In genomic region chr22:42614312-42615091, GRCh38 we compare ENCODE assay signal across 8 cellular contexts. TPM values are rescaled to one million over a fixed set of nuclear protein-coding genes. Genes with fewer than 3 reads are reported as not detected.
DNase-seq lines count a peak whose midpoint lies in the region; ATAC-seq, FAIRE-seq and TF ChIP-seq lines count a peak whose summit lies in the region.

Gene POLDIP3 (minus strand): TSS chr22:42614883. CDS start chr22:42614857, 26 bp downstream.

- H3K4me1 Mint-ChIP-seq in activated T-helper 2 cell treated with anti-CD3 and anti-CD28 coated beads, Interferon-gamma antibody, Interleukin-2, Interleukin-4, amounts not matched to agents 10 μg/mL and 5 μg/mL and 100 μg/mL, durations not matched to agents 14 hours and 24 hours and 36 hours (ENCODE audit: low read depth), result peaks cover 35% of the 10 kb centered on the region
- H3K4me1 Mint-ChIP-seq in natural killer cell treated with Interleukin-12 subunit alpha and Interleukin-12 subunit beta and Interleukin-15 and Interleukin-18, amount 100 ng/mL, for 72 hours (ENCODE audit: low read depth in 2 of 2), result peaks cover 47 to 52% of the 10 kb centered on the region in 2 donors

- peak; percentile 73 for ATAC-seq in RWPE2 (ENCODE audit: low read depth)
- peak; percentile 80 to 87 for ATAC-seq in natural killer cell treated with Interleukin-12 subunit alpha and Interleukin-12 subunit beta and Interleukin-15 and Interleukin-18, amount 100 ng/mL, for 72 hours
- ATAC-seq in stimulated activated naive CD8-positive, alpha-beta T cell treated with anti-CD3 and anti-CD28 coated beads, Interleukin-15, Interleukin-2, amounts not matched to agents 100 U/mL and 50 U/mL, for 24 hours, result peak; percentile 68

- DNase-seq in H54 (ENCODE audit: insufficient read length, low spot score), result peak; percentile 76
- DNase-seq in LoVo (ENCODE audit: low spot score), result peak; percentile 99
- DNase-seq in RWPE2 (ENCODE audit: low spot score), result peak; percentile 98
- peak; percentile 97 for DNase-seq in activated T-helper 2 cell treated with anti-CD3 and anti-CD28 coated beads, Interferon-gamma antibody, Interleukin-2, Interleukin-4, amounts not matched to agents 10 μg/mL and 5 μg/mL and 100 μg/mL, durations not matched to agents 14 hours and 24 hours and 36 hours (ENCODE audit: low spot score)
- peak; percentile 98 for DNase-seq in fibroblast of peridontal ligament (ENCODE audit: extremely low read depth)
- DNase-seq in natural killer cell treated with Interleukin-12 subunit alpha and Interleukin-12 subunit beta and Interleukin-15 and Interleukin-18, amount 100 ng/mL, for 72 hours (ENCODE audit: low spot score), result peak; percentile 99
- DNase-seq in stimulated activated naive CD8-positive, alpha-beta T cell treated with anti-CD3 and anti-CD28 coated beads, Interleukin-15, Interleukin-2, amounts not matched to agents 100 U/mL and 50 U/mL, for 24 hours, result peak; percentile 99

- peak within 1 kb of the TSS; percentile 95 for H3K4me3 Mint-ChIP-seq in activated T-helper 2 cell treated with anti-CD3 and anti-CD28 coated beads, Interferon-gamma antibody, Interleukin-2, Interleukin-4, amounts not matched to agents 10 μg/mL and 5 μg/mL and 100 μg/mL, durations not matched to agents 14 hours and 24 hours and 36 hours (ENCODE audit: low read depth)
- peak within 1 kb of the TSS; percentile 99 for H3K4me3 Mint-ChIP-seq in natural killer cell treated with Interleukin-12 subunit alpha and Interleukin-12 subunit beta and Interleukin-15 and Interleukin-18, amount 100 ng/mL, for 72 hours

- peak within 1 kb of the TSS; percentile 91 for H3K4me3 ChIP-seq in RWPE2 (ENCODE audit: severe bottlenecking)

- intact Hi-C loops in activated T-helper 2 cell treated with anti-CD3 and anti-CD28 coated beads, Interferon-gamma antibody, Interleukin-2, Interleukin-4, amounts not matched to agents 10 μg/mL and 5 μg/mL and 100 μg/mL, durations not matched to agents 14 hours and 24 hours and 36 hours (cut with micrococcal nuclease), result loop anchor here (1.0 to 2.0 kb wide), 3 partner anchors 34 to 524 kb away; partner anchors contain the start of genes CYB5R3, NDUFA6 and TTLL1

- H3K27me3 Mint-ChIP-seq in activated T-helper 2 cell treated with anti-CD3 and anti-CD28 coated beads, Interferon-gamma antibody, Interleukin-2, Interleukin-4, amounts not matched to agents 10 μg/mL and 5 μg/mL and 100 μg/mL, durations not matched to agents 14 hours and 24 hours and 36 hours (ENCODE audit: low read depth), result no peaks in the 10 kb centered on the region
- H3K27me3 Mint-ChIP-seq in natural killer cell treated with Interleukin-12 subunit alpha and Interleukin-12 subunit beta and Interleukin-15 and Interleukin-18, amount 100 ng/mL, for 72 hours, result no peaks in the 10 kb centered on the region

- H3K27me3 ChIP-seq in RWPE2 (ENCODE audit: insufficient read depth, poor library complexity, severe bottlenecking), result no peaks in the 10 kb centered on the region

- FAIRE-seq in H54 (lab: Jason Lieb, UNC), result peak; percentile 50

- peak within 1 kb of the TSS; percentile 99 for H3K27ac Mint-ChIP-seq in activated T-helper 2 cell treated with anti-CD3 and anti-CD28 coated beads, Interferon-gamma antibody, Interleukin-2, Interleukin-4, amounts not matched to agents 10 μg/mL and 5 μg/mL and 100 μg/mL, durations not matched to agents 14 hours and 24 hours and 36 hours
- peak within 1 kb of the TSS; percentile 100 for H3K27ac Mint-ChIP-seq in natural killer cell treated with Interleukin-12 subunit alpha and Interleukin-12 subunit beta and Interleukin-15 and Interleukin-18, amount 100 ng/mL, for 72 hours

- peak within 1 kb of the TSS; percentile 93 for H3K9ac ChIP-seq in ES-I3 (ENCODE audit: low read depth, low read length)

- H3K9me3 Mint-ChIP-seq in activated T-helper 2 cell treated with anti-CD3 and anti-CD28 coated beads, Interferon-gamma antibody, Interleukin-2, Interleukin-4, amounts not matched to agents 10 μg/mL and 5 μg/mL and 100 μg/mL, durations not matched to agents 14 hours and 24 hours and 36 hours, result no peaks in the 10 kb centered on the region
- H3K9me3 Mint-ChIP-seq in natural killer cell treated with Interleukin-12 subunit alpha and Interleukin-12 subunit beta and Interleukin-15 and Interleukin-18, amount 100 ng/mL, for 72 hours, result no peaks in the 10 kb centered on the region

- H3K9me3 ChIP-seq in ES-I3 (ENCODE audit: control insufficient read depth, insufficient read depth, low read length) (no peaks in the 10 kb centered on the region), RWPE2 (ENCODE audit: severe bottlenecking) (no peaks in the 10 kb centered on the region)

- H3K4me1 ChIP-seq in ES-I3 (ENCODE audit: insufficient read depth, low read length) (peaks cover 22% of the 10 kb centered on the region; the same call in 1 of the 2 replicates), RWPE2 (ENCODE audit: insufficient read depth, poor library complexity, severe bottlenecking) (peaks cover 17% of the 10 kb centered on the region)

- TF ChIP-seq POLR2A in H54 (IDR thresholded peaks at IDR 0.05; ENCODE audit: low read depth, low read length), result peak; percentile 31; the same call in 1 of the 2 replicates

- H3K27ac ChIP-seq in RWPE2 (ENCODE audit: poor library complexity, severe bottlenecking), result peak within 1 kb of the TSS; percentile 82

- H3K36me3 ChIP-seq in ES-I3 (ENCODE audit: insufficient read depth, low read length), result 0 out of 2 replicates have a peak, but pooled peaks cover 3% of the 10 kb centered on the region
- peaks cover 36% of the 10 kb centered on the region for H3K36me3 ChIP-seq in RWPE2 (ENCODE audit: low read depth)

- H3K36me3 Mint-ChIP-seq in activated T-helper 2 cell treated with anti-CD3 and anti-CD28 coated beads, Interferon-gamma antibody, Interleukin-2, Interleukin-4, amounts not matched to agents 10 μg/mL and 5 μg/mL and 100 μg/mL, durations not matched to agents 14 hours and 24 hours and 36 hours (ENCODE audit: low read depth), result peaks cover 40% of the 10 kb centered on the region
- peaks cover 10% of the 10 kb centered on the region for H3K36me3 Mint-ChIP-seq in natural killer cell treated with Interleukin-12 subunit alpha and Interleukin-12 subunit beta and Interleukin-15 and Interleukin-18, amount 100 ng/mL, for 72 hours

- peak; percentile 31 for TF ChIP-seq CTCF in RWPE2 (IDR thresholded peaks at IDR 0.05; ENCODE audit: poor library complexity, severe bottlenecking)

RNA-seq across cellular contexts. Expression of gene POLDIP3, which starts in this region (rescaled TPM):
- total RNA-seq in activated T-helper 2 cell treated with anti-CD3 and anti-CD28 coated beads, Interferon-gamma antibody, Interleukin-2, Interleukin-4, amounts not matched to agents 10 μg/mL and 5 μg/mL and 100 μg/mL, durations not matched to agents 14 hours and 24 hours and 36 hours, result 74.7 and 80.7 TPM in 2 replicates
- 10 to 100 TPM; 61.6 to 78.9 TPM for total RNA-seq in natural killer cell treated with Interleukin-12 subunit alpha and Interleukin-12 subunit beta and Interleukin-15 and Interleukin-18, amount 100 ng/mL, for 72 hours

Comparison
In these comparisons a context has a peak if more than half of its experiments do, and no peak if none do; other contexts are left out.
1. Peak in every context shown above with its lines: DNase-seq, ATAC-seq, H3K4me3 ChIP-seq and H3K27ac ChIP-seq.